ENCODE assay signal across 18 cellular contexts in genomic region chr9:12968093-12968492, GRCh38.
"Had no signal": no experiment of that assay in that cellular context is flagged by ENCODE, and none has a peak within 500 bp of the region (broad histone marks: within the 10 kb centered on the region; RNA-seq: fewer than 3 reads in every experiment).

No MANE protein-coding gene starts in this region.

- H3K27ac ChIP-seq: neutrophil, tibial nerve had no signal

- H3K27me3 Mint-ChIP-seq: activated CD4-positive, alpha-beta T cell treated with anti-CD3 and anti-CD28 coated beads, Interleukin-2, amount 10 ng/mL, durations not matched to agents 7 days and 5 days; activated naive CD8-positive, alpha-beta T cell treated with anti-CD3 and anti-CD28 coated beads for 36 hours; naive thymus-derived CD8-positive, alpha-beta T cell had no signal

- H3K27ac Mint-ChIP-seq: activated CD4-positive, alpha-beta T cell treated with anti-CD3 and anti-CD28 coated beads, Interleukin-2, amount 10 ng/mL, durations not matched to agents 7 days and 5 days; activated naive CD8-positive, alpha-beta T cell treated with anti-CD3 and anti-CD28 coated beads for 36 hours; activated T-helper 1 cell treated with anti-CD3 and anti-CD28 coated beads, Interleukin-12 subunit alpha, Interleukin-12 subunit beta, Interleukin-2, Interleukin-4 antibody, amounts not matched to agents 30 ng/mL and 10 ng/mL and 1 ng/mL, durations not matched to agents 14 hours and 24 hours and 36 hours; brain; immature natural killer cell; naive thymus-derived CD8-positive, alpha-beta T cell; T-helper 1 cell treated with Interleukin-12 subunit alpha and Interleukin-12 subunit beta and Interleukin-4 antibody, amounts not matched to agents 30 μg/mL and 1 μg/mL, for 36 hours had no signal

- H3K27me3 ChIP-seq: neutrophil, tibial nerve had no signal

- ATAC-seq: naive thymus-derived CD8-positive, alpha-beta T cell had no signal

- DNase-seq: activated CD4-positive, alpha-beta T cell treated with anti-CD3 and anti-CD28 coated beads, Interleukin-2, amount 10 ng/mL, durations not matched to agents 7 days and 5 days; activated CD8-positive, alpha-beta memory T cell treated with anti-CD3 and anti-CD28 coated beads for 24 hours; activated naive CD8-positive, alpha-beta T cell treated with anti-CD3 and anti-CD28 coated beads for 36 hours; cerebellar nuclear complex; dermis blood vessel endothelial cell; erythroblast; glutamatergic neuron; immature natural killer cell; naive thymus-derived CD8-positive, alpha-beta T cell; retina; stimulated activated CD4-positive, alpha-beta T cell treated with anti-CD3 and anti-CD28 coated beads, Interleukin-4, amount 100 ng/mL, for 24 hours; stimulated activated naive CD4-positive, alpha-beta T cell; substantia nigra had no signal

- H3K9me3 ChIP-seq: neutrophil, tibial nerve had no signal

- H3K4me1 Mint-ChIP-seq: activated CD4-positive, alpha-beta T cell treated with anti-CD3 and anti-CD28 coated beads, Interleukin-2, amount 10 ng/mL, durations not matched to agents 7 days and 5 days; activated naive CD8-positive, alpha-beta T cell treated with anti-CD3 and anti-CD28 coated beads for 36 hours; naive thymus-derived CD8-positive, alpha-beta T cell had no signal

- H3K9me3 Mint-ChIP-seq: activated CD4-positive, alpha-beta T cell treated with anti-CD3 and anti-CD28 coated beads, Interleukin-2, amount 10 ng/mL, durations not matched to agents 7 days and 5 days; activated T-helper 1 cell treated with anti-CD3 and anti-CD28 coated beads, Interleukin-12 subunit alpha, Interleukin-12 subunit beta, Interleukin-2, Interleukin-4 antibody, amounts not matched to agents 30 ng/mL and 10 ng/mL and 1 ng/mL, durations not matched to agents 14 hours and 24 hours and 36 hours; brain; T-helper 1 cell treated with Interleukin-12 subunit alpha and Interleukin-12 subunit beta and Interleukin-4 antibody, amounts not matched to agents 30 μg/mL and 1 μg/mL, for 36 hours had no signal

- H3K4me3 ChIP-seq: tibial nerve had no signal

- H3K4me3 Mint-ChIP-seq: activated CD4-positive, alpha-beta T cell treated with anti-CD3 and anti-CD28 coated beads, Interleukin-2, amount 10 ng/mL, durations not matched to agents 7 days and 5 days; activated naive CD8-positive, alpha-beta T cell treated with anti-CD3 and anti-CD28 coated beads for 36 hours; activated T-helper 1 cell treated with anti-CD3 and anti-CD28 coated beads, Interleukin-12 subunit alpha, Interleukin-12 subunit beta, Interleukin-2, Interleukin-4 antibody, amounts not matched to agents 30 ng/mL and 10 ng/mL and 1 ng/mL, durations not matched to agents 14 hours and 24 hours and 36 hours; brain; immature natural killer cell; naive thymus-derived CD8-positive, alpha-beta T cell; T-helper 1 cell treated with Interleukin-12 subunit alpha and Interleukin-12 subunit beta and Interleukin-4 antibody, amounts not matched to agents 30 μg/mL and 1 μg/mL, for 36 hours had no signal

- H3K36me3 ChIP-seq: neutrophil, tibial nerve had no signal
